ENCODE assay signal across 24 cellular contexts in the genomic region with DNA sequence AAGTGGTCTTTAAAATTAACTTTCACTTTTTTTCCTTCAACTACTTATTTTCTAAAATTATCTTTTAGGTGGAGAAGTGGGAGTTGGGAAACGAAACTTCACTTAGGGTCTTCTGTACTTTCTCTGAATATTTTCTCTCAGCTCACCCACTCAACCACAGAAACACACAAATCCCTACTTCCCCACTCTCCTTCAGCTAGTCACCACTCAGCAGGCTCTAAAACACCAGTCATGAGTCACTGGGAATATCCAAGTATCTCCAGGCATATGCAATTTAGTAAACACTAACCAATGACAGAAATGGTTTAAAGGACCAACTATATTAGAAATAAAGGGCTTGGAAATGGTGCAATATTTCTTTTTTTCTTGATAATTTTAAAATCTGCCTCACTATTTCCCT.
A peak's percentile ranks its signal among the peaks of the same experiment; 100 is the strongest.
DNase-seq lines count a peak whose midpoint lies in the region; ATAC-seq and TF ChIP-seq lines count a peak whose summit lies in the region.
"Had no signal": no experiment of that assay in that cellular context is flagged by ENCODE, and none has a peak within 500 bp of the region (broad histone marks: within the 10 kb centered on the region; RNA-seq: fewer than 3 reads in every experiment).

No MANE protein-coding gene starts in this region.

- no peaks in the 10 kb centered on the region for H3K4me1 Mint-ChIP-seq in neural progenitor cell
- H3K4me1 Mint-ChIP-seq: activated CD4-positive, alpha-beta memory T cell treated with anti-CD3 and anti-CD28 coated beads, Interleukin-2, amount 10 ng/mL, durations not matched to agents 7 days and 5 days; natural killer cell had no signal

- no peaks in the 10 kb centered on the region for H3F3A ChIP-seq in neural progenitor cell (ENCODE audit: low read depth)

- TF ChIP-seq CTCF in foreskin keratinocyte (conservative IDR thresholded peaks at IDR 0.05): no peak
- no peak for TF ChIP-seq CTCF in neural progenitor cell (IDR thresholded peaks at IDR 0.05)

- DNase-seq in AG08395 (ENCODE audit: low spot score) (peak; percentile 10), HT1080 (ENCODE audit: low read depth) (peak; percentile 6), astrocyte of the hippocampus (ENCODE audit: low read depth, low spot score) (peak; percentile 16), foreskin keratinocyte (no peak), iPS-NIHi7 (ENCODE audit: extremely low spot score) (no peak), neural progenitor cell (ENCODE audit: low spot score) (no peak), left colon (no peak)
- DNase-seq: activated CD4-positive, alpha-beta memory T cell treated with anti-CD3 and anti-CD28 coated beads, Interleukin-2, amount 10 ng/mL, durations not matched to agents 7 days and 5 days; activated gamma-delta T cell treated with Interleukin-2 at 50 U/mL for 16 hours; activated T-cell treated with anti-CD3 and anti-CD28 coated beads for 4 hours; adrenal gland; C1 segment of cervical spinal cord; caudate nucleus; erythroblast; left cardiac atrium; natural killer cell; NCI-H1694 treated with DMSO at 0.1 percent for 48 hours; NCI-H69; pancreas; right cardiac atrium; T1000 had no signal

- H3K9ac ChIP-seq in neural progenitor cell: no peak overlapping the region

- H2AFZ ChIP-seq in neural progenitor cell (replicated peaks): no peak overlapping the region

- intact Hi-C loops in left colon (cut with DNase I, micrococcal nuclease): no loop called here

- H3K4me3 Mint-ChIP-seq in neural progenitor cell: no peak overlapping the region
- H3K4me3 Mint-ChIP-seq: activated CD4-positive, alpha-beta memory T cell treated with anti-CD3 and anti-CD28 coated beads, Interleukin-2, amount 10 ng/mL, durations not matched to agents 7 days and 5 days; natural killer cell had no signal

- H3K4me1 ChIP-seq in foreskin keratinocyte: no peaks in the 10 kb centered on the region
- H3K4me1 ChIP-seq in neural progenitor cell: no peaks in the 10 kb centered on the region
- H3K4me1 ChIP-seq: adrenal gland, pancreas had no signal

- H3K9me3 ChIP-seq in neural progenitor cell (ENCODE audit: low read depth): no peaks in the 10 kb centered on the region
- H3K9me3 ChIP-seq: adrenal gland, pancreas had no signal

- H3K27ac ChIP-seq in foreskin keratinocyte (no peak overlapping the region), neural progenitor cell (no peak overlapping the region)
- H3K27ac ChIP-seq: adrenal gland, pancreas had no signal

- H3K9me3 Mint-ChIP-seq in neural progenitor cell: no peaks in the 10 kb centered on the region
- H3K9me3 Mint-ChIP-seq: activated CD4-positive, alpha-beta memory T cell treated with anti-CD3 and anti-CD28 coated beads, Interleukin-2, amount 10 ng/mL, durations not matched to agents 7 days and 5 days; natural killer cell had no signal

- H3K36me3 ChIP-seq in neural progenitor cell: no peaks in the 10 kb centered on the region
- H3K36me3 ChIP-seq: adrenal gland, pancreas had no signal

- no peaks in the 10 kb centered on the region for H3K36me3 Mint-ChIP-seq in neural progenitor cell
- H3K36me3 Mint-ChIP-seq: natural killer cell had no signal

- H4K20me1 ChIP-seq in neural progenitor cell (ENCODE audit: low read depth): no peaks in the 10 kb centered on the region

- no peak overlapping the region for H3K27ac Mint-ChIP-seq in neural progenitor cell
- H3K27ac Mint-ChIP-seq: activated CD4-positive, alpha-beta memory T cell treated with anti-CD3 and anti-CD28 coated beads, Interleukin-2, amount 10 ng/mL, durations not matched to agents 7 days and 5 days; natural killer cell had no signal

- ATAC-seq in foreskin keratinocyte (peak; percentile 44), HG02678 (IDR thresholded peaks at IDR 0.05; ENCODE audit: unreplicated experiment) (no peak), left colon (no peak)
- ATAC-seq: K562, left cardiac atrium, natural killer cell, pancreas, right cardiac atrium, Right ventricle myocardium inferior had no signal

- H3K27me3 ChIP-seq in foreskin keratinocyte (no peaks in the 10 kb centered on the region), neural progenitor cell (no peaks in the 10 kb centered on the region)
- H3K27me3 ChIP-seq: adrenal gland, pancreas had no signal

- no peaks in the 10 kb centered on the region for H3K79me2 ChIP-seq in neural progenitor cell (ENCODE audit: low read depth)

- H3K4me3 ChIP-seq in neural progenitor cell: no peak overlapping the region
- H3K4me3 ChIP-seq: adrenal gland, K562, pancreas had no signal

- H3K27me3 Mint-ChIP-seq in neural progenitor cell (ENCODE audit: insufficient read depth, low read depth): no peaks in the 10 kb centered on the region
- H3K27me3 Mint-ChIP-seq: activated CD4-positive, alpha-beta memory T cell treated with anti-CD3 and anti-CD28 coated beads, Interleukin-2, amount 10 ng/mL, durations not matched to agents 7 days and 5 days had no signal

- H3K4me2 ChIP-seq in neural progenitor cell: no peak overlapping the region

Comparison
In these comparisons a context has a peak if more than half of its experiments do, and no peak if none do; other contexts are left out.
1. DNase-seq: peak in AG08395 (single experiment), HT1080 (single experiment) and astrocyte of the hippocampus (single experiment); none in foreskin keratinocyte (0 of 2), iPS-NIHi7 (single experiment), neural progenitor cell (single experiment) and left colon (0 of 2).